In the genomic region with DNA sequence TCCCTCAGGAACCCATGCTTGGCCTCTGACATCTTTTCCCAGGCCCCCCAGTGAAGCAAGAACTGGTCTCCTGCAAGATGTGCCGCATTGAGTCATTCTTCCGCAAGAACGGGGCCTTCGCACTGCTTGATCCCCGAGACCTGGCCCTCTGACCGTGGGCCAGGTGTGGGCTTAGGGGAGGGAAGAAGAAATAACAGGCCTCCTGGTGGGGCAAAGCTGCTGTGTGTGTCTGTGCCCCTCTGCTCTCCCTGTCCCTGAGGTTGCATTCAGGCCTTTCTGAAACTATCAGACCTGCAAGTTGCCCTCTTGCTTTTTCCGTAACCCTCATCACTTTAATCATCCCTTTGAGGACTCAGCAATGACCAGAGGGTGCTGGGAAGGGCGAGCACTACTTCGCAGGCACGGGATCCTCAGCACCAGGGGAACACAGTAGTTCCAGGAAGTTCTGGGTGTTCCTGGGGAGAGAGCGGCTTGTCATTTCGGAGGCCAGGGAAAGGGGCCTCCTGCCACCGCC, we compare ENCODE assay signal across 8 cellular contexts. TPM values are rescaled to one million over a fixed set of nuclear protein-coding genes. Genes with fewer than 3 reads are reported as not detected.
DNase-seq lines count a peak whose midpoint lies in the region; ATAC-seq, FAIRE-seq and TF ChIP-seq lines count a peak whose summit lies in the region.

No MANE protein-coding gene starts in this region.

- H4K5ac ChIP-seq in H1 (ENCODE audit: insufficient read length, low read depth, low read length), result no peak overlapping the region

- H3K4ac ChIP-seq in H1 (replicated peaks; ENCODE audit: insufficient read length, low read depth, low read length), result no peak overlapping the region

- H3K4me1 Mint-ChIP-seq in nephron progenitor cell, result peaks cover 74% of the 10 kb centered on the region

- H3K18ac ChIP-seq in H1 (ENCODE audit: extremely low read depth, low read length), result no peak overlapping the region; the same call in 1 of the 2 replicates

- DNase-seq in H1 (ENCODE audit: low read depth in 1 of 2, low spot score in 2 of 2) (no peak), nephron progenitor cell (no peak), NOMO-1 (lab: John Stamatoyannopoulos, UW; ENCODE audit: unreplicated experiment in 2 of 2) (no peak), HCEC 1CT (no peak)
- no peak for DNase-seq in activated CD4-positive, CD25-positive, alpha-beta regulatory T cell treated with anti-CD3 and anti-CD28 coated beads, Interleukin-2, amount 50 U/mL, for 72 hours

- H2BK12ac ChIP-seq in H1 (ENCODE audit: low read depth, low read length), result no peak overlapping the region

- POLR2A ChIA-PET in H1 (lab: Charles Lee; ENCODE audit: partially characterized antibody), result interaction anchor here (0.9 to 4.5 kb wide), 9 partner anchors 8 to 50 kb away, joined by 3 to 27 read pairs (median 4); a partner anchor contains a TSS

- H3K9me2 ChIP-seq in OCI-LY1 (ENCODE audit: low read depth, low read length), result no peaks in the 10 kb centered on the region

- no peaks in the 10 kb centered on the region for H3F3A ChIP-seq in OCI-LY1 (ENCODE audit: insufficient read depth, low read length)

- H3K79me1 ChIP-seq in H1 (ENCODE audit: low read depth, low read length), result no peaks in the 10 kb centered on the region; the same call in 1 of the 2 replicates

- CTCF ChIA-PET in H1 (lab: Charles Lee; ENCODE audit: partially characterized antibody), result interaction anchor here (1.1 to 10.2 kb wide), 9 partner anchors 9 to 407 kb away, joined by 3 to 148 read pairs (median 4); no protein-coding TSS in a partner anchor

- no peaks in the 10 kb centered on the region for H3K9me3 ChIP-seq in OCI-LY1 (ENCODE audit: low read length)
- H3K9me3 ChIP-seq in H1 (ENCODE audit: insufficient read depth in 2 of 2, low read depth in 1 of 2, low read length in 1 of 2), result no peaks in the 10 kb centered on the region

- no peak overlapping the region for H2AFZ ChIP-seq in OCI-LY1 (ENCODE audit: low read length)
- H2AFZ ChIP-seq in H1 (ENCODE audit: low read length), result no peak overlapping the region

- no peak overlapping the region; the same call in 1 of the 2 replicates for H4K8ac ChIP-seq in H1 (ENCODE audit: extremely low read depth, insufficient read depth, low read length)

- H3K4me2 ChIP-seq in OCI-LY1 (ENCODE audit: low read length), result peak overlapping the region; percentile 62
- H3K4me2 ChIP-seq in H1 (ENCODE audit: insufficient read depth in 1 of 2, low read depth in 2 of 2, low read length in 2 of 2), result peak overlapping the region; percentile 82 to 87

- TF ChIP-seq EP300 in H1 (IDR thresholded peaks at IDR 0.05; ENCODE audit: borderline replicate concordance in 1 of 2, low read depth in 2 of 2, low read length in 2 of 2), result no peak

- 0 out of 2 replicates have a peak overlapping the region, but pooled peaks have one; percentile 72 for H2BK20ac ChIP-seq in H1 (ENCODE audit: low read length)

- WGBS in H1 (ENCODE audit: extremely low coverage in 1 of 2, insufficient coverage in 1 of 2, insufficient read length in 1 of 2, insufficient replicate concordance in 2 of 2, low coverage in 1 of 2, low lambda C conversion rate in 2 of 2, missing lambda C conversion rate in 1 of 2), 2 experiments, result 27% methylated on average over 13 of the region's 13 CpGs; no CpG with 5 or more reads in 1 of the 2 experiments

- no peak overlapping the region for H2BK15ac ChIP-seq in H1 (ENCODE audit: low read length)

- TF ChIP-seq CTCF in C4-2B (conservative IDR thresholded peaks at IDR 0.05) (no peak), OCI-LY1 (IDR thresholded peaks at IDR 0.05; ENCODE audit: low read length) (no peak), H1 (IDR thresholded peaks at IDR 0.05; ENCODE audit: control extremely low read depth in 1 of 3, insufficient read depth in 1 of 3, low read depth in 1 of 3, low read length in 3 of 3) (no peak), nephron progenitor cell (IDR thresholded peaks at IDR 0.05) (no peak)

- H2BK5ac ChIP-seq in H1 (ENCODE audit: low read depth, low read length), result no peak overlapping the region

- H3K4me3 Mint-ChIP-seq in nephron progenitor cell, result peak overlapping the region; percentile 74

- H3K9me3 Mint-ChIP-seq in nephron progenitor cell, result no peaks in the 10 kb centered on the region

- no peak overlapping the region; the same call in 1 of the 2 replicates for H3K9ac ChIP-seq in OCI-LY1 (ENCODE audit: low read length)
- H3K9ac ChIP-seq in H1 (replicated peaks in 1 of 4; ENCODE audit: extremely low read depth in 1 of 4, low read depth in 3 of 4, low read length in 3 of 4), result peak overlapping the region in 1 of 4 experiments; percentile 44; a peak in 1 of 7 replicates

- ATAC-seq in GM18498 (IDR thresholded peaks at IDR 0.05; ENCODE audit: unreplicated experiment), result no peak

- H3K56ac ChIP-seq in H1 (replicated peaks; ENCODE audit: insufficient read length, low read depth, low read length), result no peak overlapping the region

- H3K4me1 ChIP-seq in OCI-LY1 (ENCODE audit: insufficient read depth, low read length, severe bottlenecking) (peaks cover 21% of the 10 kb centered on the region), H1 (replicated peaks in 1 of 4; ENCODE audit: control insufficient read depth in 3 of 4, insufficient read depth in 4 of 4, low read length in 3 of 4) (peaks cover 0 to 19% (median 12%) of the 10 kb centered on the region in 4 experiments; a peak in 6 of 7 replicates)

- H3K36me3 ChIP-seq in OCI-LY1 (ENCODE audit: insufficient read depth, low read length), result peaks cover 25% of the 10 kb centered on the region
- no peaks in the 10 kb centered on the region for H3K36me3 ChIP-seq in H1 (ENCODE audit: control insufficient read depth in 2 of 4, insufficient read depth in 4 of 4, low read length in 3 of 4)

- H3K27ac Mint-ChIP-seq in nephron progenitor cell, result no peak overlapping the region

- no peak overlapping the region for H2BK120ac ChIP-seq in H1 (replicated peaks; ENCODE audit: low read depth, low read length)

- H3K4me3 ChIP-seq in OCI-LY1 (ENCODE audit: low read depth, low read length, poor library complexity, severe bottlenecking), result peak overlapping the region; percentile 55
- H3K4me3 ChIP-seq in H1 (ENCODE audit: extremely low read depth in 1 of 4, insufficient read depth in 2 of 4, low read depth in 3 of 4, low read length in 4 of 4), result peak overlapping the region; percentile 49 to 73 (median 57)

- peaks cover 15% of the 10 kb centered on the region for H3K36me3 Mint-ChIP-seq in nephron progenitor cell (ENCODE audit: low read depth)

- H3K14ac ChIP-seq in H1 (ENCODE audit: insufficient read length), result no peak overlapping the region

- H3K23ac ChIP-seq in H1 (ENCODE audit: insufficient read length), result no peak overlapping the region

- TF ChIP-seq RAD21 in H1 (IDR thresholded peaks at IDR 0.05 in 1 of 2, conservative IDR thresholded peaks at IDR 0.05 in 1 of 2; ENCODE audit: low read depth in 2 of 2, low read length in 2 of 2), result no peak

- H3K79me2 ChIP-seq in OCI-LY1 (ENCODE audit: insufficient read depth, low read length), result no peaks in the 10 kb centered on the region
- H3K79me2 ChIP-seq in H1 (ENCODE audit: control insufficient read depth in 1 of 2, insufficient read depth in 2 of 2, low read length in 2 of 2), result no peaks in the 10 kb centered on the region

- TF ChIP-seq POLR2A in H1 (IDR thresholded peaks at IDR 0.05; ENCODE audit: control extremely low read depth in 1 of 2, low read depth in 2 of 2, low read length in 2 of 2), result no peak

- H4K20me1 ChIP-seq in OCI-LY1 (ENCODE audit: insufficient read depth, low read length) (no peaks in the 10 kb centered on the region), H1 (replicated peaks in 1 of 2; ENCODE audit: control insufficient read depth in 1 of 2, insufficient read depth in 2 of 2, low read length in 2 of 2) (peaks cover 3 to 19% of the 10 kb centered on the region in 2 experiments)

- H3K27me3 ChIP-seq in OCI-LY1 (ENCODE audit: insufficient read depth, low read length) (peaks cover 5% of the 10 kb centered on the region; the same call in 1 of the 2 replicates), H1 (replicated peaks in 1 of 4; ENCODE audit: control insufficient read depth in 3 of 4, extremely low read depth in 1 of 4, insufficient read depth in 3 of 4, low read length in 3 of 4) (peaks cover 5 to 42% (median 36%) of the 10 kb centered on the region in 4 experiments)

- peaks cover 22% of the 10 kb centered on the region for H3K27me3 Mint-ChIP-seq in nephron progenitor cell (ENCODE audit: low read depth, poor library complexity)

- H3K23me2 ChIP-seq in H1 (ENCODE audit: low read depth, low read length), result peaks cover 10% of the 10 kb centered on the region

- H2AK5ac ChIP-seq in H1 (ENCODE audit: low read depth, low read length), result no peak overlapping the region

- no peak for FAIRE-seq in H1 (lab: Jason Lieb, UNC)

- H3K27ac ChIP-seq in C4-2B (peak overlapping the region; percentile 35), OCI-LY1 (ENCODE audit: low read depth, low read length, poor library complexity, severe bottlenecking) (no peak overlapping the region), H1 (ENCODE audit: low read depth, low read length) (no peak overlapping the region)

- H4K91ac ChIP-seq in H1 (replicated peaks; ENCODE audit: insufficient read length, low read length), result no peak overlapping the region

RNA-seq across cellular contexts. Expression of a gene that starts 6.0 kb away (rescaled TPM):
- 104 TPM in 2 replicates for total RNA-seq in H1 (2021; fragmentation: NEBNext Ultra II Directional; extraction: Animal tissue kit (Norgen Biotek cat#: 25700))
- 318 and 344 TPM in 2 replicates for polyA plus RNA-seq in H1 (2011; rRNA removed)
- polyA plus RNA-seq in H1 (2011; cell fraction: cytosol; rRNA removed), result 227 TPM
- polyA plus RNA-seq in H1 (2011; cell fraction: nucleus; rRNA removed), result 147 TPM
- 165 to 195 TPM (median 180 TPM) in 4 replicates for polyA plus RNA-seq in H1 (2012, experiment 1 of 2)
- polyA plus RNA-seq in H1 (2012, experiment 2 of 2), result 412 TPM
- 164 TPM for polyA plus RNA-seq in H1 (2013, experiment 1 of 2)
- 168 TPM for polyA plus RNA-seq in H1 (2013, experiment 2 of 2)
- 36.9 and 39.0 TPM in 2 replicates for polyA minus RNA-seq in H1 (2011; rRNA and poly(A)+ RNA removed)
- polyA minus RNA-seq in H1 (2011; cell fraction: cytosol; rRNA and poly(A)+ RNA removed), result 25.6 TPM
- polyA minus RNA-seq in H1 (2011; cell fraction: nucleus; rRNA and poly(A)+ RNA removed), result 35.3 TPM

RNA-seq across cellular contexts. Expression of a gene that starts 38.5 kb away (rescaled TPM):
- total RNA-seq in H1 (2021; fragmentation: NEBNext Ultra II Directional; extraction: Animal tissue kit (Norgen Biotek cat#: 25700)), result 10.7 and 12.0 TPM in 2 replicates
- 1.9 and 3.3 TPM in 2 replicates for polyA plus RNA-seq in H1 (2011; rRNA removed)
- polyA plus RNA-seq in H1 (2011; cell fraction: cytosol; rRNA removed), result 2.3 TPM
- polyA plus RNA-seq in H1 (2011; cell fraction: nucleus; rRNA removed), result 9.5 TPM
- polyA plus RNA-seq in H1 (2012, experiment 1 of 2), result 5.2 to 7.9 TPM (median 6.6 TPM) in 4 replicates
- polyA plus RNA-seq in H1 (2012, experiment 2 of 2), result 5.2 TPM
- 8.3 TPM for polyA plus RNA-seq in H1 (2013, experiment 1 of 2)
- polyA plus RNA-seq in H1 (2013, experiment 2 of 2), result 7.8 TPM
- polyA minus RNA-seq in H1 (2011; rRNA and poly(A)+ RNA removed), result 4.5 and 5.1 TPM in 2 replicates
- polyA minus RNA-seq in H1 (2011; cell fraction: cytosol; rRNA and poly(A)+ RNA removed), result 7.1 TPM
- 5.7 TPM for polyA minus RNA-seq in H1 (2011; cell fraction: nucleus; rRNA and poly(A)+ RNA removed)

RNA-seq across cellular contexts. Expression of a gene that starts 41.8 kb away (rescaled TPM):
- 1.8 and 2.0 TPM in 2 replicates for total RNA-seq in H1 (2021; fragmentation: NEBNext Ultra II Directional; extraction: Animal tissue kit (Norgen Biotek cat#: 25700))
- 1.3 and 2.1 TPM in 2 replicates for polyA plus RNA-seq in H1 (2011; rRNA removed)
- polyA plus RNA-seq in H1 (2011; cell fraction: cytosol; rRNA removed), result 1.6 TPM
- polyA plus RNA-seq in H1 (2011; cell fraction: nucleus; rRNA removed), result 8.1 TPM
- 1.1 to 2.3 TPM (median 1.6 TPM) in 4 replicates for polyA plus RNA-seq in H1 (2012, experiment 1 of 2)
- polyA plus RNA-seq in H1 (2012, experiment 2 of 2), result 0.51 TPM
- polyA plus RNA-seq in H1 (2013, experiment 1 of 2), result 1.8 TPM
- 1.5 TPM for polyA plus RNA-seq in H1 (2013, experiment 2 of 2)
- 1.1 and 1.4 TPM in 2 replicates for polyA minus RNA-seq in H1 (2011; rRNA and poly(A)+ RNA removed)
- 0.59 TPM for polyA minus RNA-seq in H1 (2011; cell fraction: cytosol; rRNA and poly(A)+ RNA removed)
- 4.3 TPM for polyA minus RNA-seq in H1 (2011; cell fraction: nucleus; rRNA and poly(A)+ RNA removed)
